Comparison of ENCODE assay signal across 30 cellular contexts in genomic region chr13:39963612-39964011, GRCh38.
"Had no signal": no experiment of that assay in that cellular context is flagged by ENCODE, and none has a peak within 500 bp of the region (broad histone marks: within the 10 kb centered on the region; RNA-seq: fewer than 3 reads in every experiment).

No MANE protein-coding gene starts in this region.

- H3K4me1 ChIP-seq: adrenal gland, breast epithelium, Peyer's patch, SJSA1 had no signal

- H3K27me3 ChIP-seq: adrenal gland, body of pancreas, breast epithelium, Peyer's patch, SJSA1 had no signal

- ATAC-seq: activated T-helper 17 cell treated with anti-CD3 and anti-CD28 coated beads, Interleukin-2, amount 50 U/mL, for 72 hours; body of pancreas; PC-3 had no signal

- H3K9me3 ChIP-seq: adrenal gland, body of pancreas, breast epithelium, Peyer's patch, SJSA1, SK-N-SH had no signal

- H3K4me3 ChIP-seq: adrenal gland, body of pancreas, breast epithelium, Peyer's patch, SJSA1 had no signal

- H3K9me3 Mint-ChIP-seq: T-helper 2 cell treated with Interferon-gamma antibody and Interleukin-4, amounts not matched to agents 5 μg/mL and 100 μg/mL, for 36 hours had no signal

- H3K27ac ChIP-seq: adrenal gland, body of pancreas, breast epithelium, KMS-11, Peyer's patch, SJSA1 had no signal

- H3K36me3 ChIP-seq: adrenal gland, breast epithelium, Peyer's patch, SJSA1 had no signal

- H3K4me3 Mint-ChIP-seq: activated CD4-positive, alpha-beta T cell treated with anti-CD3 and anti-CD28 coated beads, Interleukin-2, amount 10 ng/mL, durations not matched to agents 7 days and 5 days; activated T-helper 17 cell treated with anti-CD3 and anti-CD28 coated beads, Interleukin-2, amount 50 U/mL, for 72 hours; T-helper 1 cell treated with Interleukin-12 subunit alpha and Interleukin-12 subunit beta and Interleukin-4 antibody, amounts not matched to agents 30 μg/mL and 1 μg/mL, for 36 hours; T-helper 2 cell treated with Interferon-gamma antibody and Interleukin-4, amounts not matched to agents 5 μg/mL and 100 μg/mL, for 36 hours had no signal

- H3K27ac Mint-ChIP-seq: activated CD4-positive, alpha-beta T cell treated with anti-CD3 and anti-CD28 coated beads, Interleukin-2, amount 10 ng/mL, durations not matched to agents 7 days and 5 days; activated naive CD4-positive, alpha-beta T cell treated with anti-CD3 and anti-CD28 coated beads, Interleukin-2, amount 50 U/mL, for 72 hours; activated T-helper 17 cell treated with anti-CD3 and anti-CD28 coated beads, Interleukin-2, amount 50 U/mL, for 72 hours; T-helper 1 cell treated with Interleukin-12 subunit alpha and Interleukin-12 subunit beta and Interleukin-4 antibody, amounts not matched to agents 30 μg/mL and 1 μg/mL, for 36 hours; T-helper 2 cell treated with Interferon-gamma antibody and Interleukin-4, amounts not matched to agents 5 μg/mL and 100 μg/mL, for 36 hours had no signal

- H3K9ac ChIP-seq: KMS-11, SK-N-SH had no signal

- DNase-seq: activated CD4-positive, alpha-beta T cell treated with anti-CD3 and anti-CD28 coated beads, Interleukin-2, amount 10 ng/mL, durations not matched to agents 7 days and 5 days; activated CD8-positive, alpha-beta memory T cell treated with anti-CD3 and anti-CD28 coated beads, Interleukin-2, amount 50 U/mL, for 4 hours; activated effector memory CD4-positive, alpha-beta T cell treated with anti-CD3 and anti-CD28 coated beads, Interleukin-2, amount 50 U/mL, for 16 hours; activated naive CD4-positive, alpha-beta T cell; activated T-cell treated with anti-CD3 and anti-CD28 coated beads for 4 hours; activated T-cell treated with anti-CD3 and anti-CD28 coated beads, Interleukin-2, amount 50 U/mL, for 48 hours; adrenal gland; body of pancreas; MM.1S; MV-4-11; NCI-H1092; NCI-H146; NCI-H187 treated with DMSO at 0.1 percent for 48 hours; NCI-H2081; NCI-H510A; NCI-H526; NCI-H748 treated with DMSO at 0.1 percent for 48 hours; NK-92 treated with Interleukin-12 subunit alpha and Interleukin-12 subunit beta, amount 100 ng/mL, for 24 hours; PC-3; Peyer's patch; RPMI8226; SHP77 treated with DMSO at 0.1 percent for 48 hours; SK-N-SH had no signal

- H3K4me2 ChIP-seq: KMS-11, SK-N-SH had no signal
